9 cellular contexts compared by ENCODE assay signal in the genomic region with DNA sequence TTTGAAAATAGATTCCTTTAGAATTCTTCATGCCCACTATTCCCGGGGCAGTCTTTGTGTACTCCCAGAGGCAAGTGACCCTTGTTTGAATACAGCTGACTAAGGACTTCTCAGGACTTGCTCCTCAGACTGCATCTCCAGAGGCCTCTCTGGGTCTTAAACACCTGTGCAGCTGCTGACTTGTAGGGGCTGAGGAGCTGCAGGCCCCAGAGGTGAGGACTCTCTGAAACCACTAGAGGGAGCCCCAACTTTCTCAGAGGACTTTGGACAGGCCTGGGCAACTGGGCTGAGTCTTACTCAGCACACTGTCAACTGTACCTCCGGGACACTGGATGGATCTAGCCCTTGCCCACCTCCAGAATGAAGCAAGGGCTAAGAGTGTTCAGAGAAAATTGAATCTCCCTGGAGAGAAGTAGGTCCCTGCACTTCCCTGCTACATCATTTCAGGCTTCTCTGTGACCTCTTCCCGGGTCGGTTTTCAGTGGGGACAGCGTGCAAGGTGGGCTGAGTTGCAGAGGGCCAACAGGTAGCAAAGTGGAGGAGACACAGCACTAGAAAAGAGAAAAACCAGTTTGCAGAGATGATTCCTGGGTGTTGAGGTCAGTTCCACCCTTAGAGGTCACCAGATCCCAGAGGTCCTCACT.
A peak's percentile ranks its signal among the peaks of the same experiment; 100 is the strongest.
DNase-seq lines count a peak whose midpoint lies in the region; ATAC-seq and TF ChIP-seq lines count a peak whose summit lies in the region.
"Had no signal": no experiment of that assay in that cellular context is flagged by ENCODE, and none has a peak within 500 bp of the region (broad histone marks: within the 10 kb centered on the region; RNA-seq: fewer than 3 reads in every experiment).

No MANE protein-coding gene starts in this region.

- no peaks in the 10 kb centered on the region; the same call in 2 of the 3 replicates for H3K36me3 Mint-ChIP-seq in GM23338 (ENCODE audit: low read depth)
- H3K36me3 Mint-ChIP-seq in natural killer cell treated with Interleukin-12 subunit alpha and Interleukin-12 subunit beta and Interleukin-15 and Interleukin-18, amount 100 ng/mL, for 72 hours, result no peaks in the 10 kb centered on the region

- H3K79me2 ChIP-seq in GM23338 (replicated peaks; ENCODE audit: insufficient read depth), result no peaks in the 10 kb centered on the region

- H3K27ac ChIP-seq in GM23338 (ENCODE audit: low read depth), result no peak overlapping the region

- no peaks in the 10 kb centered on the region for H3K27me3 ChIP-seq in GM23338 (ENCODE audit: insufficient read depth)

- ATAC-seq in GM23338, result peak; percentile 100
- ATAC-seq in natural killer cell treated with Interleukin-12 subunit alpha and Interleukin-12 subunit beta and Interleukin-15 and Interleukin-18, amount 100 ng/mL, for 72 hours, result peak; percentile 50 to 51

- H4K20me1 ChIP-seq in GM23338 (replicated peaks; ENCODE audit: insufficient read depth), result no peaks in the 10 kb centered on the region

- no peaks in the 10 kb centered on the region for H3K4me1 ChIP-seq in GM23338 (ENCODE audit: insufficient read depth)

- no peak overlapping the region for H3K27ac Mint-ChIP-seq in GM23338
- no peak overlapping the region for H3K27ac Mint-ChIP-seq in natural killer cell treated with Interleukin-12 subunit alpha and Interleukin-12 subunit beta and Interleukin-15 and Interleukin-18, amount 100 ng/mL, for 72 hours

- peak; percentile 23 for DNase-seq in 8988T
- peak; percentile 5 for DNase-seq in GF-D8 (lab: John Stamatoyannopoulos, UW)
- DNase-seq in GM23338 (ENCODE audit: low spot score), result peak; percentile 89
- DNase-seq in HUDEP-2 (lab: John Stamatoyannopoulos, UW; ENCODE audit: unreplicated experiment in 76 of 76), result peak in 47 of 76 experiments; percentile 3 to 69 (median 28)
- DNase-seq in RPMI7951 (ENCODE audit: low read depth), result peak; percentile 32
- peak; percentile 72 for DNase-seq in ecto neural progenitor cell (ENCODE audit: low spot score)
- no peak for DNase-seq in natural killer cell treated with Interleukin-12 subunit alpha and Interleukin-12 subunit beta and Interleukin-15 and Interleukin-18, amount 100 ng/mL, for 72 hours (ENCODE audit: low spot score)
- DNase-seq in ureter (ENCODE audit: low spot score), result no peak

- H3K4me2 ChIP-seq in GM23338, result no peak overlapping the region

- H3K4me1 Mint-ChIP-seq in GM23338, result no peaks in the 10 kb centered on the region
- no peaks in the 10 kb centered on the region for H3K4me1 Mint-ChIP-seq in natural killer cell treated with Interleukin-12 subunit alpha and Interleukin-12 subunit beta and Interleukin-15 and Interleukin-18, amount 100 ng/mL, for 72 hours (ENCODE audit: low read depth in 2 of 2)
- H3K4me1 Mint-ChIP-seq: IgD-negative memory B cell had no signal

- peaks cover 6% of the 10 kb centered on the region for H3K9me2 ChIP-seq in GM23338 (ENCODE audit: insufficient read depth)

- no peaks in the 10 kb centered on the region; the same call in 2 of the 3 replicates for H3K9me3 Mint-ChIP-seq in GM23338
- H3K9me3 Mint-ChIP-seq in natural killer cell treated with Interleukin-12 subunit alpha and Interleukin-12 subunit beta and Interleukin-15 and Interleukin-18, amount 100 ng/mL, for 72 hours, result no peaks in the 10 kb centered on the region

- TF ChIP-seq CTCF in GM23338 (conservative IDR thresholded peaks at IDR 0.05; ENCODE audit: low read depth in 2 of 2), result peak; percentile 73 to 83

- H3K36me3 ChIP-seq in GM23338 (ENCODE audit: insufficient read depth), result no peaks in the 10 kb centered on the region

- H3K4me3 Mint-ChIP-seq in GM23338, result no peak overlapping the region
- no peak overlapping the region for H3K4me3 Mint-ChIP-seq in natural killer cell treated with Interleukin-12 subunit alpha and Interleukin-12 subunit beta and Interleukin-15 and Interleukin-18, amount 100 ng/mL, for 72 hours
- H3K4me3 Mint-ChIP-seq: IgD-negative memory B cell had no signal

- peak overlapping the region; percentile 69 for H2AFZ ChIP-seq in GM23338

- peaks cover 4% of the 10 kb centered on the region for H3K27me3 Mint-ChIP-seq in GM23338 (ENCODE audit: insufficient read depth, low read depth, poor library complexity)
- no peaks in the 10 kb centered on the region for H3K27me3 Mint-ChIP-seq in natural killer cell treated with Interleukin-12 subunit alpha and Interleukin-12 subunit beta and Interleukin-15 and Interleukin-18, amount 100 ng/mL, for 72 hours
- H3K27me3 Mint-ChIP-seq: IgD-negative memory B cell had no signal

- H3K4me3 ChIP-seq in GM23338, result no peak overlapping the region

- H3F3A ChIP-seq in GM23338 (replicated peaks; ENCODE audit: low read depth), result no peaks in the 10 kb centered on the region

TF ChIP-seq in GM23338, 12 proteins besides CTCF, POLR2A, EP300 and RAD21:
- no peak for TF ChIP-seq POLR2AphosphoS5 (IDR thresholded peaks at IDR 0.05; ENCODE audit: low read depth)
- TF ChIP-seq, protein P1, sequence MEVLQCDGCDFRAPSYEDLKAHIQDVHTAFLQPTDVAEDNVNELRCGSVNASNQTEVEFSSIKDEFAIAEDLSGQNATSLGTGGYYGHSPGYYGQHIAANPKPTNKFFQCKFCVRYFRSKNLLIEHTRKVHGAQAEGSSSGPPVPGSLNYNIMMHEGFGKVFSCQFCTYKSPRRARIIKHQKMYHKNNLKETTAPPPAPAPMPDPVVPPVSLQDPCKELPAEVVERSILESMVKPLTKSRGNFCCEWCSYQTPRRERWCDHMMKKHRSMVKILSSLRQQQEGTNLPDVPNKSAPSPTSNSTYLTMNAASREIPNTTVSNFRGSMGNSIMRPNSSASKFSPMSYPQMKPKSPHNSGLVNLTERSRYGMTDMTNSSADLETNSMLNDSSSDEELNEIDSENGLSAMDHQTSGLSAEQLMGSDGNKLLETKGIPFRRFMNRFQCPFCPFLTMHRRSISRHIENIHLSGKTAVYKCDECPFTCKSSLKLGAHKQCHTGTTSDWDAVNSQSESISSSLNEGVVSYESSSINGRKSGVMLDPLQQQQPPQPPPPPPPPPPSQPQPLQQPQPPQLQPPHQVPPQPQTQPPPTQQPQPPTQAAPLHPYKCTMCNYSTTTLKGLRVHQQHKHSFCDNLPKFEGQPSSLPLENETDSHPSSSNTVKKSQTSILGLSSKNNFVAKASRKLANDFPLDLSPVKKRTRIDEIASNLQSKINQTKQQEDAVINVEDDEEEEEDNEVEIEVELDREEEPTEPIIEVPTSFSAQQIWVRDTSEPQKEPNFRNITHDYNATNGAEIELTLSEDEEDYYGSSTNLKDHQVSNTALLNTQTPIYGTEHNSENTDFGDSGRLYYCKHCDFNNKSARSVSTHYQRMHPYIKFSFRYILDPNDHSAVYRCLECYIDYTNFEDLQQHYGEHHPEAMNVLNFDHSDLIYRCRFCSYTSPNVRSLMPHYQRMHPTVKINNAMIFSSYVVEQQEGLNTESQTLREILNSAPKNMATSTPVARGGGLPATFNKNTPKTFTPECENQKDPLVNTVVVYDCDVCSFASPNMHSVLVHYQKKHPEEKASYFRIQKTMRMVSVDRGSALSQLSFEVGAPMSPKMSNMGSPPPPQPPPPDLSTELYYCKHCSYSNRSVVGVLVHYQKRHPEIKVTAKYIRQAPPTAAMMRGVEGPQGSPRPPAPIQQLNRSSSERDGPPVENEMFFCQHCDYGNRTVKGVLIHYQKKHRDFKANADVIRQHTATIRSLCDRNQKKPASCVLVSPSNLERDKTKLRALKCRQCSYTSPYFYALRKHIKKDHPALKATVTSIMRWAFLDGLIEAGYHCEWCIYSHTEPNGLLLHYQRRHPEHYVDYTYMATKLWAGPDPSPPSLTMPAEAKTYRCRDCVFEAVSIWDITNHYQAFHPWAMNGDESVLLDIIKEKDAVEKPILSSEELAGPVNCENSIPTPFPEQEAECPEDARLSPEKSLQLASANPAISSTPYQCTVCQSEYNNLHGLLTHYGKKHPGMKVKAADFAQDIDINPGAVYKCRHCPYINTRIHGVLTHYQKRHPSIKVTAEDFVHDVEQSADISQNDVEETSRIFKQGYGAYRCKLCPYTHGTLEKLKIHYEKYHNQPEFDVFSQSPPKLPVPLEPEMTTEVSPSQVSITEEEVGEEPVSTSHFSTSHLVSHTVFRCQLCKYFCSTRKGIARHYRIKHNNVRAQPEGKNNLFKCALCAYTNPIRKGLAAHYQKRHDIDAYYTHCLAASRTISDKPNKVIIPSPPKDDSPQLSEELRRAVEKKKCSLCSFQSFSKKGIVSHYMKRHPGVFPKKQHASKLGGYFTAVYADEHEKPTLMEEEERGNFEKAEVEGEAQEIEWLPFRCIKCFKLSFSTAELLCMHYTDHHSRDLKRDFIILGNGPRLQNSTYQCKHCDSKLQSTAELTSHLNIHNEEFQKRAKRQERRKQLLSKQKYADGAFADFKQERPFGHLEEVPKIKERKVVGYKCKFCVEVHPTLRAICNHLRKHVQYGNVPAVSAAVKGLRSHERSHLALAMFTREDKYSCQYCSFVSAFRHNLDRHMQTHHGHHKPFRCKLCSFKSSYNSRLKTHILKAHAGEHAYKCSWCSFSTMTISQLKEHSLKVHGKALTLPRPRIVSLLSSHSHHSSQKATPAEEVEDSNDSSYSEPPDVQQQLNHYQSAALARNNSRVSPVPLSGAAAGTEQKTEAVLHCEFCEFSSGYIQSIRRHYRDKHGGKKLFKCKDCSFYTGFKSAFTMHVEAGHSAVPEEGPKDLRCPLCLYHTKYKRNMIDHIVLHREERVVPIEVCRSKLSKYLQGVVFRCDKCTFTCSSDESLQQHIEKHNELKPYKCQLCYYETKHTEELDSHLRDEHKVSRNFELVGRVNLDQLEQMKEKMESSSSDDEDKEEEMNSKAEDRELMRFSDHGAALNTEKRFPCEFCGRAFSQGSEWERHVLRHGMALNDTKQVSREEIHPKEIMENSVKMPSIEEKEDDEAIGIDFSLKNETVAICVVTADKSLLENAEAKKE (CRISPR knock-in tag; IDR thresholded peaks at IDR 0.05), result 0 out of 2 replicates have a peak, but pooled peaks have one; percentile 61

Comparison
In these comparisons a context has a peak if more than half of its experiments do, and no peak if none do; other contexts are left out.
1. DNase-seq: peak in 8988T (single experiment), GF-D8 (single experiment), GM23338 (single experiment), HUDEP-2 (47 of 76), RPMI7951 (single experiment) and ecto neural progenitor cell (single experiment); none in natural killer cell treated with Interleukin-12 subunit alpha and Interleukin-12 subunit beta and Interleukin-15 and Interleukin-18, amount 100 ng/mL, for 72 hours (single experiment) and ureter (single experiment).